ENCODE assay signal across 8 cellular contexts in the genomic region with DNA sequence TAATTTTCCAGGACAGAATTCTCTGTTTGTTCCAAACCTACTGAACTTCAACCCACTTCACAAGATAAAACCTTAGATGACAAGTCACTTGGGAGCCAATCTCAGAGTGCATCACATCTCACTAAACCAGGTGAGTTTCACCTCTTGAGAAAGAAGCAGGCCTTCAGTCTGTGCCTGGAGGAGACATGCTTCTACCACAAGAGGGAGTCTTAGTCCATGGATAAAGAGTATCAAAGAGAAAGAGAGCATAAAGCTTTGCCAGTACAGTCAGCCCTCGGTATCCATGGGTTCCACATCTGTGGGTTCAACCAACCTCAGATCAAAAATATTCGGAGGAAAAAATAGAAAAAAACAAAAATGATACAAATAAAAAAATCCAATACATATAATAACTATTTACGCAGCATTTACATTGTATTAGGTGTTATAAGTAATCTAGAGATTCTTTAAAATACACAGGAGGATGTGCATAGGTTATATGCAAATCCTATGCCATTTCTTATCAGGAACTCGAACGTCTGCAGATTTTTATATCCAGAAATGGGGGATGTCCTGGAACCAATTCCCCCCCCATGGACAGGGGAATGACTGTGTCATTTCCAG. TPM values are rescaled to one million over a fixed set of nuclear protein-coding genes. Genes with fewer than 3 reads are reported as not detected.
A peak's percentile ranks its signal among the peaks of the same experiment; 100 is the strongest.
DNase-seq lines count a peak whose midpoint lies in the region; TF ChIP-seq lines count a peak whose summit lies in the region.

No MANE protein-coding gene starts in this region.

- H3K4me3 ChIP-seq in neural cell (ENCODE audit: low read length) (no peak overlapping the region), ovary (no peak overlapping the region)

- DNase-seq in activated naive CD8-positive, alpha-beta T cell treated with anti-CD3 and anti-CD28 coated beads for 36 hours, result no peak
- DNase-seq in Kasumi-1 (lab: John Stamatoyannopoulos, UW) (peak; percentile 61 to 82), SK-MEL-5 (ENCODE audit: low read depth, low spot score) (peak; percentile 74), epithelial cell of prostate (ENCODE audit: low read depth, low spot score) (peak; percentile 26), ovary (no peak)
- DNase-seq in activated T-helper 1 cell treated with anti-CD3 and anti-CD28 coated beads, Interleukin-12 subunit alpha, Interleukin-12 subunit beta, Interleukin-2, Interleukin-4 antibody, amounts not matched to agents 30 ng/mL and 10 ng/mL and 1 ng/mL, durations not matched to agents 14 hours and 24 hours and 36 hours (ENCODE audit: low spot score), result no peak

- no peak for TF ChIP-seq EP300 in neural cell (conservative IDR thresholded peaks at IDR 0.05; ENCODE audit: poor library complexity, severe bottlenecking)
- no peak for TF ChIP-seq EP300 in ovary (IDR thresholded peaks at IDR 0.05)

- no peak for TF ChIP-seq POLR2A in ovary (IDR thresholded peaks at IDR 0.05)

- no peaks in the 10 kb centered on the region for H4K20me1 ChIP-seq in neural cell (ENCODE audit: insufficient read depth)

- no peaks in the 10 kb centered on the region for H3K27me3 Mint-ChIP-seq in activated naive CD8-positive, alpha-beta T cell
- no peaks in the 10 kb centered on the region for H3K27me3 Mint-ChIP-seq in activated naive CD8-positive, alpha-beta T cell treated with anti-CD3 and anti-CD28 coated beads for 36 hours
- no peaks in the 10 kb centered on the region for H3K27me3 Mint-ChIP-seq in activated T-helper 1 cell treated with anti-CD3 and anti-CD28 coated beads, Interleukin-12 subunit alpha, Interleukin-12 subunit beta, Interleukin-2, Interleukin-4 antibody, amounts not matched to agents 30 ng/mL and 10 ng/mL and 1 ng/mL, durations not matched to agents 14 hours and 24 hours and 36 hours (ENCODE audit: insufficient read depth)

- H3K36me3 ChIP-seq in neural cell (ENCODE audit: insufficient read depth, low read length) (no peaks in the 10 kb centered on the region), ovary (no peaks in the 10 kb centered on the region)

- intact Hi-C loops in activated T-helper 1 cell treated with anti-CD3 and anti-CD28 coated beads, Interleukin-12 subunit alpha, Interleukin-12 subunit beta, Interleukin-2, Interleukin-4 antibody, amounts not matched to agents 30 ng/mL and 10 ng/mL and 1 ng/mL, durations not matched to agents 14 hours and 24 hours and 36 hours (cut with micrococcal nuclease), result loop anchor here (1.0 kb wide), 1 partner anchor 264 kb away; no protein-coding TSS in a partner anchor
- intact Hi-C loops in ovary (cut with DNase I), result no loop called here

- in situ Hi-C loops in SK-MEL-5 (cut with HindIII; ENCODE audit: low pct_unique_long_range_greater_than_20kb, low sequenced_read_pairs), result no loop called here

- H3F3A ChIP-seq in neural cell (ENCODE audit: insufficient read depth, low read length, poor library complexity, severe bottlenecking), result no peaks in the 10 kb centered on the region

- H3K4me3 Mint-ChIP-seq in activated naive CD8-positive, alpha-beta T cell, result no peak overlapping the region
- no peak overlapping the region for H3K4me3 Mint-ChIP-seq in activated naive CD8-positive, alpha-beta T cell treated with anti-CD3 and anti-CD28 coated beads for 36 hours
- H3K4me3 Mint-ChIP-seq in activated T-helper 1 cell treated with anti-CD3 and anti-CD28 coated beads, Interleukin-12 subunit alpha, Interleukin-12 subunit beta, Interleukin-2, Interleukin-4 antibody, amounts not matched to agents 30 ng/mL and 10 ng/mL and 1 ng/mL, durations not matched to agents 14 hours and 24 hours and 36 hours, result no peak overlapping the region

- H3K9me3 ChIP-seq in neural cell (ENCODE audit: low read length) (no peaks in the 10 kb centered on the region), ovary (no peaks in the 10 kb centered on the region)

- no peaks in the 10 kb centered on the region for H3K27me3 ChIP-seq in neural cell (ENCODE audit: insufficient read depth, low read depth, low read length)
- no peaks in the 10 kb centered on the region for H3K27me3 ChIP-seq in ovary

- no peaks in the 10 kb centered on the region for H3K9me2 ChIP-seq in neural cell (ENCODE audit: insufficient read depth, low read length)

- peaks cover 19% of the 10 kb centered on the region for H3K4me1 Mint-ChIP-seq in activated naive CD8-positive, alpha-beta T cell (ENCODE audit: low read depth)
- peaks cover 18% of the 10 kb centered on the region for H3K4me1 Mint-ChIP-seq in activated naive CD8-positive, alpha-beta T cell treated with anti-CD3 and anti-CD28 coated beads for 36 hours
- peaks cover 17% of the 10 kb centered on the region for H3K4me1 Mint-ChIP-seq in activated T-helper 1 cell treated with anti-CD3 and anti-CD28 coated beads, Interleukin-12 subunit alpha, Interleukin-12 subunit beta, Interleukin-2, Interleukin-4 antibody, amounts not matched to agents 30 ng/mL and 10 ng/mL and 1 ng/mL, durations not matched to agents 14 hours and 24 hours and 36 hours (ENCODE audit: low read depth)

- no peak overlapping the region for H3K9ac ChIP-seq in neural cell (ENCODE audit: low read length)

- 49 to 53% (median 52%) methylated on average over 5 of the region's 5 CpGs for WGBS in ovary, 3 donors

- TF ChIP-seq RAD21 in neural cell (conservative IDR thresholded peaks at IDR 0.05), result peak; percentile 85

- H3K4me2 ChIP-seq in neural cell (ENCODE audit: low read length), result no peak overlapping the region

- H2AFZ ChIP-seq in neural cell (ENCODE audit: low read depth, low read length), result no peak overlapping the region

- no peaks in the 10 kb centered on the region for H3K4me1 ChIP-seq in ovary (ENCODE audit: insufficient read depth)

- peak; percentile 86 for TF ChIP-seq CTCF in neural cell (IDR thresholded peaks at IDR 0.05; ENCODE audit: poor library complexity, severe bottlenecking)
- TF ChIP-seq CTCF in ovary (IDR thresholded peaks at IDR 0.05), result peak in 1 of 3 donors; percentile 38

- H3K36me3 Mint-ChIP-seq in activated naive CD8-positive, alpha-beta T cell, result peaks cover 2% of the 10 kb centered on the region
- peaks cover 19% of the 10 kb centered on the region for H3K36me3 Mint-ChIP-seq in activated naive CD8-positive, alpha-beta T cell treated with anti-CD3 and anti-CD28 coated beads for 36 hours
- peaks cover 40% of the 10 kb centered on the region for H3K36me3 Mint-ChIP-seq in activated T-helper 1 cell treated with anti-CD3 and anti-CD28 coated beads, Interleukin-12 subunit alpha, Interleukin-12 subunit beta, Interleukin-2, Interleukin-4 antibody, amounts not matched to agents 30 ng/mL and 10 ng/mL and 1 ng/mL, durations not matched to agents 14 hours and 24 hours and 36 hours (ENCODE audit: low read depth)

- no peak overlapping the region for H3K27ac ChIP-seq in epithelial cell of prostate
- H3K27ac ChIP-seq in neural cell (ENCODE audit: low read length), result no peak overlapping the region
- H3K27ac ChIP-seq in ovary, result no peak overlapping the region

- no peaks in the 10 kb centered on the region for H3K9me3 Mint-ChIP-seq in activated naive CD8-positive, alpha-beta T cell (ENCODE audit: low read depth)
- no peaks in the 10 kb centered on the region for H3K9me3 Mint-ChIP-seq in activated naive CD8-positive, alpha-beta T cell treated with anti-CD3 and anti-CD28 coated beads for 36 hours
- no peaks in the 10 kb centered on the region for H3K9me3 Mint-ChIP-seq in activated T-helper 1 cell treated with anti-CD3 and anti-CD28 coated beads, Interleukin-12 subunit alpha, Interleukin-12 subunit beta, Interleukin-2, Interleukin-4 antibody, amounts not matched to agents 30 ng/mL and 10 ng/mL and 1 ng/mL, durations not matched to agents 14 hours and 24 hours and 36 hours

- peak overlapping the region; percentile 16 for H3K27ac Mint-ChIP-seq in activated naive CD8-positive, alpha-beta T cell
- no peak overlapping the region for H3K27ac Mint-ChIP-seq in activated naive CD8-positive, alpha-beta T cell treated with anti-CD3 and anti-CD28 coated beads for 36 hours
- no peak overlapping the region for H3K27ac Mint-ChIP-seq in activated T-helper 1 cell treated with anti-CD3 and anti-CD28 coated beads, Interleukin-12 subunit alpha, Interleukin-12 subunit beta, Interleukin-2, Interleukin-4 antibody, amounts not matched to agents 30 ng/mL and 10 ng/mL and 1 ng/mL, durations not matched to agents 14 hours and 24 hours and 36 hours

- no peaks in the 10 kb centered on the region for H3K79me2 ChIP-seq in neural cell (replicated peaks; ENCODE audit: insufficient read depth, low read length)

TF ChIP-seq in neural cell, 6 proteins besides CTCF, POLR2A, EP300 and RAD21:
- TF ChIP-seq SMC3 (conservative IDR thresholded peaks at IDR 0.05; ENCODE audit: poor library complexity) (peak; percentile 84), TAF1 (IDR thresholded peaks at IDR 0.05; ENCODE audit: low read depth) (no peak)

RNA-seq across cellular contexts. Expression of a gene that starts 37.7 kb away (rescaled TPM):
- 10 to 100 TPM; 15.1 to 15.3 TPM for total RNA-seq in activated naive CD8-positive, alpha-beta T cell treated with anti-CD3 and anti-CD28 coated beads for 36 hours
- total RNA-seq in SK-MEL-5 (2014; rRNA removed; shearing (Covaris generic)), result 106 and 119 TPM in 2 replicates
- 89.7 and 90.1 TPM in 2 replicates for polyA plus RNA-seq in SK-MEL-5 (2015; cell fraction: cytosol; rRNA removed)
- polyA plus RNA-seq in SK-MEL-5 (2015; cell fraction: nucleus; rRNA removed), result 28.7 and 39.9 TPM in 2 replicates
- 19.7 and 20.9 TPM in 2 replicates for polyA plus RNA-seq in neural cell
- polyA minus RNA-seq in neural cell, result 16.6 and 22.2 TPM in 2 replicates
- total RNA-seq in activated T-helper 1 cell treated with anti-CD3 and anti-CD28 coated beads, Interleukin-12 subunit alpha, Interleukin-12 subunit beta, Interleukin-2, Interleukin-4 antibody, amounts not matched to agents 30 ng/mL and 10 ng/mL and 1 ng/mL, durations not matched to agents 14 hours and 24 hours and 36 hours, result 21.4 and 22.3 TPM in 2 replicates
- total RNA-seq in ovary, result 10 to 100 TPM in 6 of 7 donors, 1 to 10 TPM in 1; 9.5 to 17.1 (median 13.1) TPM
- polyA plus RNA-seq in ovary, result 10 to 100 TPM in 1 of 2 donors, 1 to 10 TPM in 1; 6.3 to 11.0 TPM

Comparison
In these comparisons a context has a peak if more than half of its experiments do, and no peak if none do; other contexts are left out.
1. DNase-seq: peak in Kasumi-1 (2 of 2), SK-MEL-5 (single experiment) and epithelial cell of prostate (single experiment); none in activated naive CD8-positive, alpha-beta T cell treated with anti-CD3 and anti-CD28 coated beads for 36 hours (single experiment), activated T-helper 1 cell treated with anti-CD3 and anti-CD28 coated beads, Interleukin-12 subunit alpha, Interleukin-12 subunit beta, Interleukin-2, Interleukin-4 antibody, amounts not matched to agents 30 ng/mL and 10 ng/mL and 1 ng/mL, durations not matched to agents 14 hours and 24 hours and 36 hours (single experiment) and ovary (0 of 5).